In the genomic region with DNA sequence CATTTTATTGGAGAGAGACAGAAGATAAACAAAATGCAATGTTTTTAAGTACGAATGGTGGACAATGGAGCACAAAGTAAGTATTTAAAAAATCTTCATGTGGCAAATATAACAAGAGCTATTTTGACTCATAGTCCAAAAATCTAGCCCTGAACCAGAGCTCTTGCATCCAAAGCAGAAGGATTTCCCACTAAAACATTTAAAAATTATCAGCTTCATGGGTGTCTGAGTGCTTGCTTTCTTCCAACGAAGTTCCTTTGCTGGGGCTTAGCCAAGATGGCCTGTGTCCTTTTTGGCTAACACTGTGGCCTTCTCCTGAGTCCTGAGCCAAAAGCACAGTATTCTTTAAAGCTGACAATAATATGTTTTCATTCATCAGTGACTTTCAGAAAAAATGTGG, we compare ENCODE assay signal across 22 cellular contexts.
DNase-seq lines count a peak whose midpoint lies in the region; ATAC-seq and TF ChIP-seq lines count a peak whose summit lies in the region.
"Had no signal": no experiment of that assay in that cellular context is flagged by ENCODE, and none has a peak within 500 bp of the region (broad histone marks: within the 10 kb centered on the region; RNA-seq: fewer than 3 reads in every experiment).

No MANE protein-coding gene starts in this region.

- 11 to 12% methylated on average over 2 of the region's 2 CpGs for WGBS in GM23248 (ENCODE audit: low coverage in 1 of 2, low lambda C conversion rate in 2 of 2, missing lambda C conversion rate in 2 of 2), 2 experiments

- H3K4me3 ChIP-seq in GM23248, result no peak overlapping the region
- no peak overlapping the region for H3K4me3 ChIP-seq in astrocyte of the cerebellum (ENCODE audit: low read depth, low read length)

- no peaks in the 10 kb centered on the region for H3K4me1 Mint-ChIP-seq in activated CD8-positive, alpha-beta T cell treated with anti-CD3 and anti-CD28 coated beads for 36 hours (ENCODE audit: low read depth)
- H3K4me1 Mint-ChIP-seq: CD4-positive, CD25-positive, alpha-beta regulatory T cell; IgD-negative memory B cell had no signal

- H4K20me1 ChIP-seq in GM23248 (ENCODE audit: insufficient read depth), result no peaks in the 10 kb centered on the region

- DNase-seq in AG20443 (ENCODE audit: low spot score) (peak; percentile 36), GM23248 (peak; percentile 40), astrocyte of the cerebellum (ENCODE audit: low read depth) (peak; percentile 16), sciatic nerve (ENCODE audit: low spot score) (no peak), NCI-H1930 (lab: John Stamatoyannopoulos, UW) (no peak)
- no peak for DNase-seq in activated CD8-positive, alpha-beta T cell treated with anti-CD3 and anti-CD28 coated beads for 36 hours
- DNase-seq in stimulated activated CD4-positive, alpha-beta T cell treated with anti-CD3 and anti-CD28 coated beads, Interleukin-2, amount 100 ng/mL, for 48 hours, result no peak
- DNase-seq: BE2C; CD4-positive, CD25-positive, alpha-beta regulatory T cell; COR-L47; DMS79; NCI-H1048; NCI-H1417 treated with DMSO at 0.1 percent for 48 hours; NCI-H187; NCI-H510A treated with DMSO at 0.1 percent for 48 hours; NCI-H774; NK-92 treated with Interleukin-12 subunit alpha and Interleukin-12 subunit beta, amount 100 ng/mL, for 24 hours; SHP77 treated with DMSO at 0.1 percent for 48 hours had no signal

- TF ChIP-seq CTCF in astrocyte of the cerebellum (IDR thresholded peaks at IDR 0.05; ENCODE audit: low read depth, low read length, missing control alignments), result no peak
- no peak for TF ChIP-seq CTCF in activated CD8-positive, alpha-beta T cell treated with anti-CD3 and anti-CD28 coated beads for 36 hours (IDR thresholded peaks at IDR 0.05)

- POLR2A ChIA-PET in activated CD8-positive, alpha-beta T cell treated with anti-CD3 and anti-CD28 coated beads for 36 hours (lab: Charles Lee), result no interaction called here

- in situ Hi-C loops in GM23248 (cut with MboI) (no loop called here), astrocyte of the cerebellum (cut with HindIII; ENCODE audit: low sequenced_read_pairs) (no loop called here)

- no peaks in the 10 kb centered on the region for H3K9me3 ChIP-seq in GM23248 (ENCODE audit: low read depth)
- H3K9me3 ChIP-seq: BE2C had no signal

- H3K4me3 Mint-ChIP-seq in activated CD8-positive, alpha-beta T cell treated with anti-CD3 and anti-CD28 coated beads for 36 hours, result no peak overlapping the region
- H3K4me3 Mint-ChIP-seq: CD4-positive, CD25-positive, alpha-beta regulatory T cell; IgD-negative memory B cell had no signal

- no peak overlapping the region for H3K9ac ChIP-seq in GM23248

- H3K9me2 ChIP-seq in GM23248 (ENCODE audit: insufficient read depth), result no peaks in the 10 kb centered on the region

- 0 out of 2 replicates have a peak, but pooled peaks cover 6% of the 10 kb centered on the region for H3F3A ChIP-seq in GM23248 (ENCODE audit: insufficient read depth)

- no peak overlapping the region for H3K27ac ChIP-seq in GM23248
- H3K27ac ChIP-seq: RWPE1 had no signal

- no peak overlapping the region for H3K27ac Mint-ChIP-seq in activated CD8-positive, alpha-beta T cell treated with anti-CD3 and anti-CD28 coated beads for 36 hours
- H3K27ac Mint-ChIP-seq: CD4-positive, CD25-positive, alpha-beta regulatory T cell; IgD-negative memory B cell had no signal

- H2AFZ ChIP-seq in GM23248, result peak overlapping the region; percentile 5; the same call in 1 of the 2 replicates

- no peaks in the 10 kb centered on the region for H3K27me3 Mint-ChIP-seq in activated CD8-positive, alpha-beta T cell treated with anti-CD3 and anti-CD28 coated beads for 36 hours
- H3K27me3 Mint-ChIP-seq: CD4-positive, CD25-positive, alpha-beta regulatory T cell had no signal

- no peak overlapping the region for H3K4me2 ChIP-seq in GM23248 (ENCODE audit: unreplicated experiment)

- no peaks in the 10 kb centered on the region for H3K36me3 ChIP-seq in GM23248 (ENCODE audit: low read depth)
- H3K36me3 ChIP-seq: BE2C had no signal

- no peaks in the 10 kb centered on the region; the same call in 1 of the 2 replicates for H3K27me3 ChIP-seq in GM23248 (replicated peaks; ENCODE audit: insufficient read depth)
- H3K27me3 ChIP-seq: BE2C had no signal

- H3K4me1 ChIP-seq in GM23248 (ENCODE audit: insufficient read depth), result peaks cover 7% of the 10 kb centered on the region; the same call in 1 of the 2 replicates
- H3K4me1 ChIP-seq: BE2C had no signal

- peaks cover 1% of the 10 kb centered on the region for H3K9me3 Mint-ChIP-seq in activated CD8-positive, alpha-beta T cell treated with anti-CD3 and anti-CD28 coated beads for 36 hours

- intact Hi-C loops in sciatic nerve (cut with DNase I), result no loop called here
- intact Hi-C loops in activated CD8-positive, alpha-beta T cell treated with anti-CD3 and anti-CD28 coated beads for 36 hours (cut with micrococcal nuclease), result no loop called here

- peak; percentile 76 for ATAC-seq in sciatic nerve
- no peak for ATAC-seq in HG02759 (IDR thresholded peaks at IDR 0.05; ENCODE audit: unreplicated experiment)
- ATAC-seq in activated CD8-positive, alpha-beta T cell treated with anti-CD3 and anti-CD28 coated beads for 36 hours, result no peak
- ATAC-seq: SK-N-SH treated with all-trans-retinoic acid at 6 μM for 48 hours had no signal

- no peaks in the 10 kb centered on the region for H3K79me2 ChIP-seq in GM23248 (ENCODE audit: insufficient read depth)

- no peaks in the 10 kb centered on the region for H3K36me3 Mint-ChIP-seq in activated CD8-positive, alpha-beta T cell treated with anti-CD3 and anti-CD28 coated beads for 36 hours (ENCODE audit: low read depth)
- H3K36me3 Mint-ChIP-seq: CD4-positive, CD25-positive, alpha-beta regulatory T cell; IgD-negative memory B cell had no signal

- CTCF ChIA-PET in activated CD8-positive, alpha-beta T cell treated with anti-CD3 and anti-CD28 coated beads for 36 hours (lab: Charles Lee), result no interaction called here

Comparison
In these comparisons a context has a peak if more than half of its experiments do, and no peak if none do; other contexts are left out.
1. DNase-seq: peak in AG20443 (single experiment), GM23248 (single experiment) and astrocyte of the cerebellum (single experiment); none in sciatic nerve (single experiment), NCI-H1930 (0 of 2), activated CD8-positive, alpha-beta T cell treated with anti-CD3 and anti-CD28 coated beads for 36 hours (single experiment) and stimulated activated CD4-positive, alpha-beta T cell treated with anti-CD3 and anti-CD28 coated beads, Interleukin-2, amount 100 ng/mL, for 48 hours (0 of 2).